Comparison of ENCODE assay signal across 16 cellular contexts in genomic region chr17:32335647-32336046, GRCh38.
DNase-seq lines count a peak whose midpoint lies in the region; ATAC-seq lines count a peak whose summit lies in the region.
"Had no signal": no experiment of that assay in that cellular context is flagged by ENCODE, and none has a peak within 500 bp of the region (broad histone marks: within the 10 kb centered on the region; RNA-seq: fewer than 3 reads in every experiment).

No MANE protein-coding gene starts in this region.

- H3K9me3 ChIP-seq in BLaER1 treated with 17β-estradiol and CSF1 and Interleukin-3, amounts not matched to agents 10 nM and 100 nM (replicated peaks in 1 of 11), result no peaks in the 10 kb centered on the region
- H3K9me3 ChIP-seq: gastrocnemius medialis, SJCRH30 had no signal

- peak overlapping the region in 8 of 11 experiments; percentile 36 to 99 (median 60); a peak in 16 of 22 replicates for H3K27ac ChIP-seq in BLaER1 treated with 17β-estradiol and CSF1 and Interleukin-3, amounts not matched to agents 10 nM and 100 nM
- H3K27ac ChIP-seq: gastrocnemius medialis, SJCRH30 had no signal

- no peak overlapping the region for H3K4me3 ChIP-seq in BLaER1 treated with 17β-estradiol and CSF1 and Interleukin-3, amounts not matched to agents 10 nM and 100 nM
- H3K4me3 ChIP-seq in skeletal muscle cell (ENCODE audit: low read depth, low read length), result no peak overlapping the region
- H3K4me3 ChIP-seq: gastrocnemius medialis, SJCRH30 had no signal

- peak overlapping the region; percentile 29 to 64 (median 60) for H3K4me2 ChIP-seq in BLaER1 treated with 17β-estradiol and CSF1 and Interleukin-3, amounts not matched to agents 10 nM and 100 nM

- H3K36me3 ChIP-seq in BLaER1 treated with 17β-estradiol and CSF1 and Interleukin-3, amounts not matched to agents 10 nM and 100 nM, result peaks cover 0 to 64% (median 41%) of the 10 kb centered on the region in 11 experiments; a peak in 19 of 22 replicates

- ATAC-seq in GM19395 (IDR thresholded peaks at IDR 0.05; ENCODE audit: unreplicated experiment), result no peak
- ATAC-seq: activated T-helper 17 cell treated with anti-CD3 and anti-CD28 coated beads, Interleukin-2, amount 50 U/mL, for 72 hours; gastrocnemius medialis had no signal

- peak overlapping the region in 3 of 11 experiments; percentile 5 to 15 (median 6); a peak in 3 of 22 replicates for H3K9ac ChIP-seq in BLaER1 treated with 17β-estradiol and CSF1 and Interleukin-3, amounts not matched to agents 10 nM and 100 nM

- H3K4me1 ChIP-seq in BLaER1 treated with 17β-estradiol and CSF1 and Interleukin-3, amounts not matched to agents 10 nM and 100 nM, result peaks cover 42 to 100% (median 72%) of the 10 kb centered on the region in 10 experiments
- H3K4me1 ChIP-seq: gastrocnemius medialis had no signal

- DNase-seq in NCI-H226 (peak; percentile 76), fibroblast of peridontal ligament (ENCODE audit: extremely low read depth) (peak; percentile 51), skeletal muscle cell (ENCODE audit: low read depth) (peak; percentile 53), nucleus accumbens (lab: John Stamatoyannopoulos, UW) (no peak)
- DNase-seq in activated CD4-positive, alpha-beta T cell treated with anti-CD3 and anti-CD28 coated beads for 48 hours, result no peak
- DNase-seq: activated CD4-positive, alpha-beta T cell treated with anti-CD3 and anti-CD28 coated beads, Interleukin-2, amount 50 U/mL, for 48 hours; gastrocnemius medialis; GF-D8; immature natural killer cell; KG1; NCI-H1436; NCI-H345; SJCRH30 had no signal

- H4K20me1 ChIP-seq in BLaER1 treated with 17β-estradiol and CSF1 and Interleukin-3, amounts not matched to agents 10 nM and 100 nM, result no peaks in the 10 kb centered on the region

- H3K27me3 ChIP-seq in BLaER1 treated with 17β-estradiol and CSF1 and Interleukin-3, amounts not matched to agents 10 nM and 100 nM, result no peaks in the 10 kb centered on the region
- H3K27me3 ChIP-seq: gastrocnemius medialis, SJCRH30 had no signal

Comparison
In these comparisons a context has a peak if more than half of its experiments do, and no peak if none do; other contexts are left out.
1. DNase-seq: peak in NCI-H226 (single experiment), fibroblast of peridontal ligament (single experiment) and skeletal muscle cell (single experiment); none in activated CD4-positive, alpha-beta T cell treated with anti-CD3 and anti-CD28 coated beads for 48 hours (single experiment) and nucleus accumbens (0 of 56).